ENCODE assay signal across 9 cellular contexts in the genomic region with DNA sequence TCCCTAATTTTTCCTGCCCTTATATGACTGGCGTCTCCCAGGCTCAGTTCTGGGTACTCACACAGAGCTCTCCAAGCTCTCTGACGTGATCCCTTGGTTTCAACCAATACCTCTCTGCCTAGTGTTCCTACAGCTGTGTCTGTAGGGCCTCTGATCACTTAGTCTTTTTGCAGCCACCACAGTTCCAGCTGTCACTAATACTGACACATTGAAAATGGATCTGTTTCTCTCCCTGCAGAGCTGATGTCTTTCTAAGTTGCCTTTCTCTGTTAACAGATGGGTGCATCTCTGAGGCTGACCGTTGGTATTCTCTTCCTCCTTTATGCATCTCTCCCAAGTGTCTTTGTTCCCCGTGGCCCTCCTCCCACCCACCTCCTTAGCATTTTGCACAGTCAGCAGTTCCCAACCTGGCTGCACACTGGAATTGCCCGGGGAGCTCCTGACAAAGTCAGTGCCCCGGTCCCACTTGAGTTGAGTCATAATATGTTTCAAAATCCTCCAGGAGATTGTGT.
DNase-seq lines count a peak whose midpoint lies in the region; ATAC-seq and TF ChIP-seq lines count a peak whose summit lies in the region.
"Had no signal": no experiment of that assay in that cellular context is flagged by ENCODE, and none has a peak within 500 bp of the region (broad histone marks: within the 10 kb centered on the region; RNA-seq: fewer than 3 reads in every experiment).

No MANE protein-coding gene starts in this region.

- H3K4me3 ChIP-seq in BE2C (ENCODE audit: low read depth, low read length) (no peak overlapping the region), SK-N-MC (peak overlapping the region; percentile 8; the same call in 1 of the 2 replicates), kidney epithelial cell (ENCODE audit: low read depth, low read length) (no peak overlapping the region), WERI-Rb-1 (ENCODE audit: low read depth, low read length) (no peak overlapping the region)

- no peak overlapping the region for H3K9ac ChIP-seq in SK-N-MC (ENCODE audit: insufficient read length)

- DNase-seq in BE2C = peak; percentile 7
- DNase-seq in SK-N-MC (ENCODE audit: low read depth, low spot score) = no peak
- peak; percentile 16 for DNase-seq in kidney epithelial cell (ENCODE audit: low read depth)
- no peak for DNase-seq in WERI-Rb-1
- no peak for DNase-seq in AG08396 (ENCODE audit: low spot score)
- DNase-seq in hippocampal formation (lab: John Stamatoyannopoulos, UW) = no peak
- DNase-seq: NCI-H1930 had no signal

- H3K4me1 ChIP-seq in BE2C = peaks cover 5% of the 10 kb centered on the region

- H3K9me3 ChIP-seq in BE2C = no peaks in the 10 kb centered on the region
- no peaks in the 10 kb centered on the region for H3K9me3 ChIP-seq in SK-N-MC (ENCODE audit: low read depth, low read length)
- H3K9me3 ChIP-seq in WERI-Rb-1 (ENCODE audit: severe bottlenecking) = no peaks in the 10 kb centered on the region

- H3K36me3 ChIP-seq in BE2C = no peaks in the 10 kb centered on the region
- H3K36me3 ChIP-seq in SK-N-MC (ENCODE audit: insufficient read depth, low read length) = no peaks in the 10 kb centered on the region
- no peaks in the 10 kb centered on the region for H3K36me3 ChIP-seq in kidney epithelial cell (ENCODE audit: control insufficient read depth, insufficient read depth, low read length)
- no peaks in the 10 kb centered on the region for H3K36me3 ChIP-seq in WERI-Rb-1

- no peak for TF ChIP-seq CTCF in BE2C (IDR thresholded peaks at IDR 0.05; ENCODE audit: low read depth, low read length)
- no peak for TF ChIP-seq CTCF in kidney epithelial cell (IDR thresholded peaks at IDR 0.05; ENCODE audit: insufficient read depth, low read length, poor library complexity, severe bottlenecking)
- TF ChIP-seq CTCF in WERI-Rb-1 (IDR thresholded peaks at IDR 0.05; ENCODE audit: low read depth, low read length) = no peak

- peak; percentile 41 for ATAC-seq in HG02588 (IDR thresholded peaks at IDR 0.05; ENCODE audit: unreplicated experiment)
- no peak for ATAC-seq in HG03108 (IDR thresholded peaks at IDR 0.05; ENCODE audit: unreplicated experiment)

- H3K27me3 ChIP-seq in BE2C (no peaks in the 10 kb centered on the region), kidney epithelial cell (ENCODE audit: control insufficient read depth, insufficient read depth, low read length) (no peaks in the 10 kb centered on the region), WERI-Rb-1 (ENCODE audit: insufficient read depth, low read depth, severe bottlenecking) (no peaks in the 10 kb centered on the region)

- no peak overlapping the region for H3K27ac ChIP-seq in SK-N-MC
- H3K27ac ChIP-seq in WERI-Rb-1 = no peak overlapping the region

Comparison
In these comparisons a context has a peak if more than half of its experiments do, and no peak if none do; other contexts are left out.
1. DNase-seq: peak in BE2C (single experiment) and kidney epithelial cell (single experiment); none in SK-N-MC (single experiment), WERI-Rb-1 (single experiment), AG08396 (single experiment) and hippocampal formation (0 of 2).